In the genomic region with DNA sequence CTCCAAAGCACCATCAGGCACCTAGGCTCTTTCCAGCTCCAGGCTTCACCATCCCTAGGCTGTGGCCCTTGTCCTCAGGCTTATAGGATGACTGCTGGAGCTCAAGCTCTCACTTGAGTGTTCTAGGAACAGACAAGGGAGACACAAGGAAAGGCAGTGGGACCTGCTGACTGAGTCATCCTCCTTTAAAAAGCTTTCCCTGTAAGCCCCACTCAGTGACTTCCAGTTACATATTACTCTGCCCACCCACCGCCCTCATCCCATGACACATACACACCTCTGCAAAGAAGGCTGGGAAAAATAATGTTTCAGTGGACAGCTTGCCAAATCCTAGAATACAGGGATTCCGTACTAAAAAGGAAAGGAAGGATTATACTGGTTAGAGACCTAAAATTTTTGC, we compare ENCODE assay signal across 19 cellular contexts.
DNase-seq lines count a peak whose midpoint lies in the region; ATAC-seq and TF ChIP-seq lines count a peak whose summit lies in the region.
"Had no signal": no experiment of that assay in that cellular context is flagged by ENCODE, and none has a peak within 500 bp of the region (broad histone marks: within the 10 kb centered on the region; RNA-seq: fewer than 3 reads in every experiment).

No MANE protein-coding gene starts in this region.

- no peaks in the 10 kb centered on the region for H3K27me3 ChIP-seq in RWPE2 (ENCODE audit: insufficient read depth, poor library complexity, severe bottlenecking)

- ATAC-seq in RWPE2 (ENCODE audit: low read depth): peak; percentile 61; the same call in 2 of the 3 replicates
- ATAC-seq in activated naive CD8-positive, alpha-beta T cell treated with anti-CD3 and anti-CD28 coated beads, Interleukin-2, amount 50 U/mL, for 24 hours: no peak
- ATAC-seq: activated CD8-positive, alpha-beta T cell treated with anti-CD3 and anti-CD28 coated beads, Interleukin-2, amount 10 ng/mL, durations not matched to agents 7 days and 5 days; activated T-helper 17 cell treated with anti-CD3 and anti-CD28 coated beads, Interleukin-2, amount 50 U/mL, for 72 hours; left ventricle myocardium superior had no signal

- H3K9me3 Mint-ChIP-seq in activated naive CD8-positive, alpha-beta T cell treated with anti-CD3 and anti-CD28 coated beads, Interleukin-2, amount 50 U/mL, for 24 hours: no peaks in the 10 kb centered on the region
- H3K9me3 Mint-ChIP-seq: activated T-helper 17 cell treated with anti-CD3 and anti-CD28 coated beads, Interleukin-2, amount 50 U/mL, for 72 hours; CD4-positive, alpha-beta memory T cell; naive B cell had no signal

- TF ChIP-seq CTCF in RWPE2 (IDR thresholded peaks at IDR 0.05; ENCODE audit: poor library complexity, severe bottlenecking): no peak

- no peaks in the 10 kb centered on the region for H3K27me3 Mint-ChIP-seq in activated naive CD8-positive, alpha-beta T cell treated with anti-CD3 and anti-CD28 coated beads, Interleukin-2, amount 50 U/mL, for 24 hours

- no peaks in the 10 kb centered on the region for H3K9me3 ChIP-seq in RWPE2 (ENCODE audit: severe bottlenecking)
- H3K9me3 ChIP-seq: esophagus squamous epithelium had no signal

- H3K4me3 Mint-ChIP-seq in activated naive CD8-positive, alpha-beta T cell treated with anti-CD3 and anti-CD28 coated beads, Interleukin-2, amount 50 U/mL, for 24 hours: no peak overlapping the region
- H3K4me3 Mint-ChIP-seq: activated CD8-positive, alpha-beta T cell treated with anti-CD3 and anti-CD28 coated beads, Interleukin-2, amount 10 ng/mL, durations not matched to agents 7 days and 5 days; activated T-helper 17 cell treated with anti-CD3 and anti-CD28 coated beads, Interleukin-2, amount 50 U/mL, for 72 hours; CD4-positive, alpha-beta memory T cell; naive B cell had no signal

- no peaks in the 10 kb centered on the region for H3K4me1 Mint-ChIP-seq in activated naive CD8-positive, alpha-beta T cell treated with anti-CD3 and anti-CD28 coated beads, Interleukin-2, amount 50 U/mL, for 24 hours
- H3K4me1 Mint-ChIP-seq: activated T-helper 17 cell treated with anti-CD3 and anti-CD28 coated beads, Interleukin-2, amount 50 U/mL, for 72 hours; CD4-positive, alpha-beta memory T cell; naive B cell had no signal

- no peaks in the 10 kb centered on the region for H3K4me1 ChIP-seq in RWPE2 (ENCODE audit: insufficient read depth, poor library complexity, severe bottlenecking)
- H3K4me1 ChIP-seq: esophagus squamous epithelium had no signal

- no peak overlapping the region for H3K27ac ChIP-seq in RWPE2 (ENCODE audit: poor library complexity, severe bottlenecking)
- H3K27ac ChIP-seq: 22Rv1, esophagus squamous epithelium, VCaP had no signal

- H3K36me3 Mint-ChIP-seq in activated naive CD8-positive, alpha-beta T cell treated with anti-CD3 and anti-CD28 coated beads, Interleukin-2, amount 50 U/mL, for 24 hours (ENCODE audit: low read depth): no peaks in the 10 kb centered on the region
- H3K36me3 Mint-ChIP-seq: CD4-positive, alpha-beta memory T cell; naive B cell had no signal

- H3K4me3 ChIP-seq in RWPE2 (ENCODE audit: severe bottlenecking) (no peak overlapping the region), skeletal muscle cell (ENCODE audit: low read depth, low read length) (no peak overlapping the region)
- H3K4me3 ChIP-seq: esophagus squamous epithelium had no signal

- DNase-seq in DMS53 (lab: John Stamatoyannopoulos, UW) (peak; percentile 30), DMS53 treated with DMSO at 0.1 percent for 48 hours (lab: John Stamatoyannopoulos, UW; ENCODE audit: unreplicated experiment) (no peak), RWPE2 (ENCODE audit: low spot score) (no peak), globus pallidus (ENCODE audit: low spot score) (peak; percentile 2), skeletal muscle cell (ENCODE audit: low read depth) (peak; percentile 68), NCI-H128 (lab: John Stamatoyannopoulos, UW; ENCODE audit: unreplicated experiment) (no peak), NCI-H446 treated with DMSO at 0.1 percent for 48 hours (lab: John Stamatoyannopoulos, UW) (no peak)
- DNase-seq in activated naive CD8-positive, alpha-beta T cell treated with anti-CD3 and anti-CD28 coated beads, Interleukin-2, amount 50 U/mL, for 24 hours: no peak
- DNase-seq: activated CD8-positive, alpha-beta T cell treated with anti-CD3 and anti-CD28 coated beads, Interleukin-2, amount 10 ng/mL, durations not matched to agents 7 days and 5 days; aorta; CD4-positive, alpha-beta memory T cell; esophagus squamous epithelium; left ventricle myocardium superior; naive B cell; NCI-H226; substantia nigra had no signal

- H3K36me3 ChIP-seq in RWPE2 (ENCODE audit: low read depth): no peaks in the 10 kb centered on the region
- H3K36me3 ChIP-seq: esophagus squamous epithelium had no signal

- no peak overlapping the region for H3K27ac Mint-ChIP-seq in activated naive CD8-positive, alpha-beta T cell treated with anti-CD3 and anti-CD28 coated beads, Interleukin-2, amount 50 U/mL, for 24 hours
- H3K27ac Mint-ChIP-seq: activated CD8-positive, alpha-beta T cell treated with anti-CD3 and anti-CD28 coated beads, Interleukin-2, amount 10 ng/mL, durations not matched to agents 7 days and 5 days; activated T-helper 17 cell treated with anti-CD3 and anti-CD28 coated beads, Interleukin-2, amount 50 U/mL, for 72 hours; CD4-positive, alpha-beta memory T cell; naive B cell had no signal

Comparison
In these comparisons a context has a peak if more than half of its experiments do, and no peak if none do; other contexts are left out.
1. DNase-seq: peak in DMS53 (single experiment), globus pallidus (single experiment) and skeletal muscle cell (single experiment); none in DMS53 treated with DMSO at 0.1 percent for 48 hours (single experiment), RWPE2 (single experiment), NCI-H128 (single experiment), NCI-H446 treated with DMSO at 0.1 percent for 48 hours (single experiment) and activated naive CD8-positive, alpha-beta T cell treated with anti-CD3 and anti-CD28 coated beads, Interleukin-2, amount 50 U/mL, for 24 hours (single experiment).